Comparison of ENCODE assay signal across 24 cellular contexts in genomic region chr9:99114846-99115500, GRCh38. TPM values are rescaled to one million over a fixed set of nuclear protein-coding genes. Genes with fewer than 3 reads are reported as not detected.
DNase-seq lines count a peak whose midpoint lies in the region; ATAC-seq and TF ChIP-seq lines count a peak whose summit lies in the region.
"Had no signal": no experiment of that assay in that cellular context is flagged by ENCODE, and none has a peak within 500 bp of the region (broad histone marks: within the 10 kb centered on the region; RNA-seq: fewer than 3 reads in every experiment).

No MANE protein-coding gene starts in this region.

- H3K27me3 Mint-ChIP-seq in natural killer cell (ENCODE audit: low read depth in 2 of 2) (no peaks in the 10 kb centered on the region), endodermal cell (ENCODE audit: insufficient read depth) (no peaks in the 10 kb centered on the region)
- H3K27me3 Mint-ChIP-seq: B cell, type B pancreatic cell had no signal

- H3K27ac ChIP-seq in left ventricle myocardium inferior (replicated peaks) (peak overlapping the region; percentile 20), right atrium auricular region (no peak overlapping the region), endodermal cell (ENCODE audit: low read depth, low read length) (no peak overlapping the region), adrenal gland (no peak overlapping the region)
- H3K27ac ChIP-seq: ovary, SK-N-MC, VCaP had no signal

- TF ChIP-seq CTCF in left ventricle myocardium inferior (IDR thresholded peaks at IDR 0.05; ENCODE audit: borderline replicate concordance) (no peak), right atrium auricular region (IDR thresholded peaks at IDR 0.05) (no peak), natural killer cell (IDR thresholded peaks at IDR 0.05) (no peak), endodermal cell (conservative IDR thresholded peaks at IDR 0.05) (no peak), adrenal gland (IDR thresholded peaks at IDR 0.05) (no peak)

- ATAC-seq in natural killer cell = no peak
- ATAC-seq: left colon had no signal

- H3K4me1 Mint-ChIP-seq in natural killer cell (peaks cover 84 to 85% of the 10 kb centered on the region in 2 donors), endodermal cell (peaks cover 32% of the 10 kb centered on the region)

- peak overlapping the region; percentile 77 to 85 for H3K27ac Mint-ChIP-seq in natural killer cell
- H3K27ac Mint-ChIP-seq in endodermal cell = no peak overlapping the region
- H3K27ac Mint-ChIP-seq: activated T-helper 1 cell treated with anti-CD3 and anti-CD28 coated beads, Interleukin-12 subunit alpha, Interleukin-12 subunit beta, Interleukin-2, Interleukin-4 antibody, amounts not matched to agents 30 ng/mL and 10 ng/mL and 1 ng/mL, durations not matched to agents 14 hours and 24 hours and 36 hours; B cell; type B pancreatic cell had no signal

- no peak overlapping the region for H3K4me3 ChIP-seq in left ventricle myocardium inferior
- no peak overlapping the region for H3K4me3 ChIP-seq in right atrium auricular region
- H3K4me3 ChIP-seq in endodermal cell (ENCODE audit: low read length) = no peak overlapping the region
- no peak overlapping the region for H3K4me3 ChIP-seq in adrenal gland
- H3K4me3 ChIP-seq: ovary, SK-N-MC had no signal

- H3K27me3 ChIP-seq in left ventricle myocardium inferior (ENCODE audit: low read depth) = no peaks in the 10 kb centered on the region
- H3K27me3 ChIP-seq in right atrium auricular region = no peaks in the 10 kb centered on the region
- no peaks in the 10 kb centered on the region for H3K27me3 ChIP-seq in endodermal cell (ENCODE audit: control insufficient read depth, insufficient read depth, low read length, poor library complexity, severe bottlenecking)
- no peaks in the 10 kb centered on the region for H3K27me3 ChIP-seq in adrenal gland
- H3K27me3 ChIP-seq: ovary had no signal

- H3K4me3 Mint-ChIP-seq in natural killer cell = peak overlapping the region; percentile 22
- no peak overlapping the region for H3K4me3 Mint-ChIP-seq in endodermal cell
- H3K4me3 Mint-ChIP-seq: activated T-helper 1 cell treated with anti-CD3 and anti-CD28 coated beads, Interleukin-12 subunit alpha, Interleukin-12 subunit beta, Interleukin-2, Interleukin-4 antibody, amounts not matched to agents 30 ng/mL and 10 ng/mL and 1 ng/mL, durations not matched to agents 14 hours and 24 hours and 36 hours; B cell; type B pancreatic cell had no signal

- 89 to 95% methylated on average over 6 of the region's 6 CpGs for WGBS in endodermal cell (ENCODE audit: insufficient coverage in 1 of 2, insufficient read length in 1 of 2), 2 experiments
- WGBS in adrenal gland, 4 donors = 84 to 90% (median 88%) methylated on average over 6 of the region's 6 CpGs

- H3K9me3 ChIP-seq in left ventricle myocardium inferior (replicated peaks) (no peaks in the 10 kb centered on the region), right atrium auricular region (no peaks in the 10 kb centered on the region), endodermal cell (ENCODE audit: control insufficient read depth, low read length) (no peaks in the 10 kb centered on the region), adrenal gland (replicated peaks in 1 of 3) (no peaks in the 10 kb centered on the region)
- H3K9me3 ChIP-seq: Caco-2, ovary had no signal

- H3K36me3 ChIP-seq in left ventricle myocardium inferior (no peaks in the 10 kb centered on the region), right atrium auricular region (no peaks in the 10 kb centered on the region), endodermal cell (ENCODE audit: control insufficient read depth, insufficient read depth, low read length) (peaks cover 4% of the 10 kb centered on the region), adrenal gland (replicated peaks in 1 of 2) (no peaks in the 10 kb centered on the region)
- H3K36me3 ChIP-seq: ovary had no signal

- no peak overlapping the region for H3K9ac ChIP-seq in endodermal cell (ENCODE audit: extremely low read depth, low read length, poor library complexity, severe bottlenecking)

- intact Hi-C loops in left ventricle myocardium inferior (cut with micrococcal nuclease) (no loop called here), natural killer cell (cut with micrococcal nuclease) (no loop called here), adrenal gland (cut with DNase I) (no loop called here)

- no peaks in the 10 kb centered on the region for H3K36me3 Mint-ChIP-seq in natural killer cell
- peaks cover 4% of the 10 kb centered on the region for H3K36me3 Mint-ChIP-seq in endodermal cell (ENCODE audit: low read depth)

- H3K9me3 Mint-ChIP-seq in natural killer cell (no peaks in the 10 kb centered on the region), endodermal cell (no peaks in the 10 kb centered on the region)
- H3K9me3 Mint-ChIP-seq: activated T-helper 1 cell treated with anti-CD3 and anti-CD28 coated beads, Interleukin-12 subunit alpha, Interleukin-12 subunit beta, Interleukin-2, Interleukin-4 antibody, amounts not matched to agents 30 ng/mL and 10 ng/mL and 1 ng/mL, durations not matched to agents 14 hours and 24 hours and 36 hours; type B pancreatic cell had no signal

- DNase-seq in left ventricle myocardium inferior (no peak), right atrium auricular region (ENCODE audit: low spot score) (no peak), astrocyte of the hippocampus (ENCODE audit: low read depth, low spot score) (peak; percentile 43), natural killer cell (no peak), endodermal cell (no peak), SK-N-DZ (ENCODE audit: low spot score) (no peak), GM19240 (ENCODE audit: insufficient read length, low spot score) (no peak), adrenal gland (no peak)
- DNase-seq: activated naive CD4-positive, alpha-beta T cell treated with anti-CD3 and anti-CD28 coated beads, Interleukin-2, amount 50 U/mL, for 16 hours; Caco-2; cerebellar nuclear complex; IMR-90; left colon; mesendoderm; NCI-H1092 treated with DMSO at 0.1 percent for 48 hours; NCI-H1930; NCI-H226; ovary; RPMI8226 had no signal

- H3K4me1 ChIP-seq in left ventricle myocardium inferior (peaks cover 65% of the 10 kb centered on the region), right atrium auricular region (peaks cover 0 to 46% of the 10 kb centered on the region in 2 donors), endodermal cell (ENCODE audit: control insufficient read depth, insufficient read depth, low read length) (peaks cover 5% of the 10 kb centered on the region), adrenal gland (replicated peaks in 1 of 2) (peaks cover 12 to 26% of the 10 kb centered on the region in 2 donors)
- H3K4me1 ChIP-seq: Caco-2 had no signal

- no peak for TF ChIP-seq POLR2A in adrenal gland (IDR thresholded peaks at IDR 0.05)

RNA-seq across cellular contexts. Expression of gene TGFBR1, which starts 10.1 kb away (rescaled TPM):
- total RNA-seq in left ventricle myocardium inferior (12.3 TPM), right atrium auricular region (10 to 100 TPM in 1 of 2 donors, 1 to 10 TPM in 1; 8.0 to 15.4 TPM), natural killer cell (100 to 1,000 TPM in 2 of 3 donors, 10 to 100 TPM in 1; 78.0 to 120 (median 113) TPM), endodermal cell (10 to 100 TPM; 74.8 to 75.6 TPM), adrenal gland (10 to 100 TPM in 7 of 8 donors, 1 to 10 TPM in 1; 7.7 to 38.5 (median 27.3) TPM)
- polyA plus RNA-seq in endodermal cell (2013, experiment 1 of 2) = 76.8 TPM
- 77.1 TPM for polyA plus RNA-seq in endodermal cell (2013, experiment 2 of 2)
- 24.6 and 24.7 TPM in 2 replicates for polyA plus RNA-seq in SK-N-DZ (2014; cell fraction: cytosol; rRNA removed)
- 13.3 and 15.2 TPM in 2 replicates for polyA plus RNA-seq in SK-N-DZ (2014; cell fraction: nucleus; rRNA removed)
- polyA plus RNA-seq in adrenal gland = 10 to 100 TPM in 1 of 3 donors, 1 to 10 TPM in 2; 5.5 to 14.2 (median 8.5) TPM
